ENCODE assay signal across 12 cellular contexts in genomic region chr12:68450947-68451260, GRCh38.
DNase-seq lines count a peak whose midpoint lies in the region; ATAC-seq, FAIRE-seq and TF ChIP-seq lines count a peak whose summit lies in the region.
"Had no signal": no experiment of that assay in that cellular context is flagged by ENCODE, and none has a peak within 500 bp of the region (broad histone marks: within the 10 kb centered on the region; RNA-seq: fewer than 3 reads in every experiment).

No MANE protein-coding gene starts in this region.

- peak overlapping the region in 1 of 3 donors; percentile 46 for H3K4me3 ChIP-seq in breast epithelium
- no peak overlapping the region for H3K4me3 ChIP-seq in mammary epithelial cell (replicated peaks in 1 of 3; ENCODE audit: insufficient read depth in 1 of 3, low read depth in 2 of 3, low read length in 3 of 3)
- H3K4me3 ChIP-seq in kidney (ENCODE audit: low read length in 2 of 2), result peak overlapping the region; percentile 45 to 47
- peak overlapping the region in 1 of 4 donors; percentile 9 for H3K4me3 ChIP-seq in transverse colon
- no peak overlapping the region for H3K4me3 ChIP-seq in HepG2 (replicated peaks in 1 of 3; ENCODE audit: insufficient read depth in 1 of 3, low read depth in 2 of 3, low read length in 3 of 3)

- no peak for TF ChIP-seq RAD21 in HepG2 (CRISPR knock-in tag; IDR thresholded peaks at IDR 0.05)

- dilution Hi-C loops in mammary epithelial cell (cut with HindIII; ENCODE audit: low sequenced_read_pairs), result no loop called here

- ATAC-seq in activated B cell treated with CpG ODN at 0.5 μM for 24 hours (ENCODE audit: low read depth), result peak; percentile 66
- no peak for ATAC-seq in HepG2

- BruUV-seq in mammary epithelial cell (replicated peaks; lab: Mats Ljungman, UMichigan) (no TSS peak), HepG2 (replicated peaks; lab: Mats Ljungman, UMichigan) (no TSS peak)

- POLR2A ChIA-PET in activated B cell treated with CpG ODN at 0.5 μM for 24 hours (lab: Charles Lee) (interaction anchor here (0.6 to 2.2 kb wide), 7 partner anchors 11 to 213 kb away, joined by 3 to 8 read pairs (median 3); partner anchors contain the start of gene RAP1B), HepG2 (lab: Yijun Ruan, JAX) (no interaction called here)

- in situ Hi-C loops in mammary epithelial cell (cut with MboI; ENCODE audit: low sequenced_read_pairs in 2 of 2) (no loop called here), transverse colon (cut with MboI; ENCODE audit: low pct_ligation_motif_present in 1 of 4, low pct_unique_long_range_greater_than_20kb in 1 of 4, low sequenced_read_pairs in 3 of 4) (loop anchor here in 1 of 4 donors (25.0 kb wide), 1 partner anchor 89 kb away; no protein-coding TSS in a partner anchor), HepG2 (cut with HindIII; ENCODE audit: extremely low pct_ligation_motif_present, low pct_unique_long_range_greater_than_20kb) (no loop called here)

- H3K36me3 ChIP-seq in breast epithelium, result no peaks in the 10 kb centered on the region
- H3K36me3 ChIP-seq in mammary epithelial cell (ENCODE audit: insufficient read depth, low read length), result no peaks in the 10 kb centered on the region
- no peaks in the 10 kb centered on the region for H3K36me3 ChIP-seq in kidney (ENCODE audit: control insufficient read depth in 1 of 2, insufficient read depth in 2 of 2, low read length in 2 of 2)
- H3K36me3 ChIP-seq in transverse colon, result no peaks in the 10 kb centered on the region
- no peaks in the 10 kb centered on the region for H3K36me3 ChIP-seq in HepG2 (replicated peaks in 1 of 2; ENCODE audit: control insufficient read depth in 1 of 2, insufficient read depth in 2 of 2, low read length in 2 of 2)
- H3K36me3 ChIP-seq: BE2C, esophagus muscularis mucosa had no signal

- H4K20me1 ChIP-seq in mammary epithelial cell (ENCODE audit: insufficient read depth, low read length) (no peaks in the 10 kb centered on the region), HepG2 (ENCODE audit: insufficient read depth, low read length) (no peaks in the 10 kb centered on the region)

- H3K4me1 Mint-ChIP-seq in activated B cell treated with CpG ODN at 0.5 μM for 24 hours, result peaks cover 93% of the 10 kb centered on the region

- WGBS in mammary epithelial cell (ENCODE audit: low coverage, missing lambda C conversion rate), result 97% methylated on average over 3 of the region's 3 CpGs
- WGBS in transverse colon (ENCODE audit: low coverage in 1 of 2), 2 donors, result 54 to 73% methylated on average over 3 of the region's 3 CpGs
- 51% methylated on average over 3 of the region's 3 CpGs for WGBS in HepG2 (ENCODE audit: low lambda C conversion rate)

- no peak overlapping the region for H2AFZ ChIP-seq in mammary epithelial cell (ENCODE audit: low read depth, low read length)
- no peak overlapping the region for H2AFZ ChIP-seq in HepG2 (ENCODE audit: low read length)

- DNase-seq in breast epithelium (ENCODE audit: low spot score in 2 of 2) (no peak), mammary epithelial cell (no peak), activated B cell treated with CpG ODN at 0.5 μM for 24 hours (no peak), kidney (no peak), transverse colon (no peak), ureter (ENCODE audit: low spot score) (no peak), HepG2 (ENCODE audit: low spot score) (no peak), iPS-NIHi11 (ENCODE audit: low spot score) (no peak)
- DNase-seq: BE2C, NCI-H1048 had no signal

- no peak for TF ChIP-seq CTCF in breast epithelium (IDR thresholded peaks at IDR 0.05)
- TF ChIP-seq CTCF in mammary epithelial cell (conservative IDR thresholded peaks at IDR 0.05 in 1 of 2, IDR thresholded peaks at IDR 0.05 in 1 of 2; ENCODE audit: extremely low read depth in 1 of 2, insufficient read depth in 1 of 2, low read depth in 1 of 2, low read length in 2 of 2), result no peak
- no peak for TF ChIP-seq CTCF in activated B cell treated with CpG ODN at 0.5 μM for 24 hours (IDR thresholded peaks at IDR 0.05)
- no peak for TF ChIP-seq CTCF in kidney (IDR thresholded peaks at IDR 0.05; ENCODE audit: borderline replicate concordance, extremely low read depth, insufficient read depth)
- TF ChIP-seq CTCF in transverse colon (IDR thresholded peaks at IDR 0.05), result no peak
- no peak for TF ChIP-seq CTCF in HepG2 (CRISPR knock-in tag; IDR thresholded peaks at IDR 0.05)

- peak overlapping the region; percentile 76 for H3K4me3 Mint-ChIP-seq in activated B cell treated with CpG ODN at 0.5 μM for 24 hours
- H3K4me3 Mint-ChIP-seq: mesothelial cell of epicardium had no signal

- H3K4me1 ChIP-seq in breast epithelium, result peaks cover 0 to 6% of the 10 kb centered on the region in 2 donors
- H3K4me1 ChIP-seq in mammary epithelial cell (ENCODE audit: insufficient read depth, low read length), result peaks cover 3% of the 10 kb centered on the region
- H3K4me1 ChIP-seq in kidney (ENCODE audit: control insufficient read depth in 1 of 2, insufficient read depth in 1 of 2, low read depth in 1 of 2, low read length in 2 of 2), result peaks cover 0 to 7% of the 10 kb centered on the region in 2 donors
- peaks cover 20 to 43% (median 24%) of the 10 kb centered on the region in 4 donors for H3K4me1 ChIP-seq in transverse colon
- H3K4me1 ChIP-seq in HepG2 (ENCODE audit: insufficient read depth, low read length), result peaks cover 9% of the 10 kb centered on the region; the same call in 1 of the 2 replicates
- H3K4me1 ChIP-seq: BE2C had no signal

- FAIRE-seq in kidney (lab: Jason Lieb, UNC), result no peak
- FAIRE-seq in HepG2 (lab: Jason Lieb, UNC), result no peak

- H3K4me2 ChIP-seq in mammary epithelial cell (ENCODE audit: insufficient read depth, low read depth, low read length) (no peak overlapping the region), HepG2 (ENCODE audit: low read depth, low read length) (no peak overlapping the region)

- no peaks in the 10 kb centered on the region for H3K27me3 Mint-ChIP-seq in activated B cell treated with CpG ODN at 0.5 μM for 24 hours

- no peaks in the 10 kb centered on the region for H3K36me3 Mint-ChIP-seq in activated B cell treated with CpG ODN at 0.5 μM for 24 hours (ENCODE audit: low read depth)

- CTCF ChIA-PET in mammary epithelial cell (lab: Charles Lee; ENCODE audit: low non-redundant PET) (interaction anchor here (0.6 kb wide), 1 partner anchor 337 kb away, joined by 3 read pairs; no protein-coding TSS in a partner anchor), activated B cell treated with CpG ODN at 0.5 μM for 24 hours (lab: Charles Lee) (no interaction called here), HepG2 (lab: Yijun Ruan, JAX; ENCODE audit: low intra/inter-chr PET ratio, low total read pairs) (no interaction called here)

- H3K27ac Mint-ChIP-seq in activated B cell treated with CpG ODN at 0.5 μM for 24 hours, result peak overlapping the region; percentile 85
- H3K27ac Mint-ChIP-seq: mesothelial cell of epicardium had no signal

- no peaks in the 10 kb centered on the region for H3K79me2 ChIP-seq in mammary epithelial cell (ENCODE audit: insufficient read depth, low read length)
- no peaks in the 10 kb centered on the region for H3K79me2 ChIP-seq in HepG2 (ENCODE audit: insufficient read depth, low read length)

- no peak for TF ChIP-seq EP300 in transverse colon (IDR thresholded peaks at IDR 0.05; ENCODE audit: low read depth)
- no peak for TF ChIP-seq EP300 in HepG2 (IDR thresholded peaks at IDR 0.05; ENCODE audit: low read depth in 2 of 2, low read length in 2 of 2)
- TF ChIP-seq EP300 in HepG2 (CRISPR knock-in tag; IDR thresholded peaks at IDR 0.05; ENCODE audit: borderline replicate concordance), result no peak

- intact Hi-C loops in breast epithelium (cut with DNase I; ENCODE audit: low total_unique reads), result no loop called here
- intact Hi-C loops in mammary epithelial cell (cut with micrococcal nuclease), result no loop called here
- intact Hi-C loops in activated B cell treated with CpG ODN at 0.5 μM for 24 hours (cut with micrococcal nuclease), result loop anchor here (1.0 to 10.0 kb wide), 7 partner anchors 32 to 354 kb away; partner anchors contain the start of genes MDM2, NUP107 and RAP1B
- intact Hi-C loops in kidney (cut with DNase I), result no loop called here
- intact Hi-C loops in transverse colon (cut with DNase I; ENCODE audit: low total_unique reads), result no loop called here
- intact Hi-C loops in HepG2 (cut with micrococcal nuclease; ENCODE audit: unreplicated experiment), result no loop called here

- TF ChIP-seq POLR2A in breast epithelium (IDR thresholded peaks at IDR 0.05) (no peak), transverse colon (IDR thresholded peaks at IDR 0.05) (no peak), HepG2 (IDR thresholded peaks at IDR 0.05; ENCODE audit: insufficient read depth in 1 of 2, low read depth in 2 of 2, low read length in 2 of 2) (no peak)

- H3K9me3 Mint-ChIP-seq in activated B cell treated with CpG ODN at 0.5 μM for 24 hours, result no peaks in the 10 kb centered on the region

- no peaks in the 10 kb centered on the region for H3K9me3 ChIP-seq in breast epithelium
- no peaks in the 10 kb centered on the region for H3K9me3 ChIP-seq in mammary epithelial cell (replicated peaks; ENCODE audit: insufficient read depth, low read length)
- H3K9me3 ChIP-seq in kidney (ENCODE audit: control insufficient read depth in 1 of 2, low read length in 2 of 2), result no peaks in the 10 kb centered on the region
- H3K9me3 ChIP-seq in transverse colon, result no peaks in the 10 kb centered on the region
- H3K9me3 ChIP-seq in HepG2 (ENCODE audit: low read length), result no peaks in the 10 kb centered on the region
- H3K9me3 ChIP-seq: BE2C, esophagus muscularis mucosa had no signal

- peak overlapping the region; percentile 33 to 68 for H3K27ac ChIP-seq in breast epithelium
- no peak overlapping the region for H3K27ac ChIP-seq in mammary epithelial cell (ENCODE audit: insufficient read depth, low read depth, low read length)
- H3K27ac ChIP-seq in kidney (ENCODE audit: low read depth in 2 of 2, low read length in 2 of 2), result peak overlapping the region; percentile 54 to 67
- H3K27ac ChIP-seq in transverse colon, result peak overlapping the region; percentile 60 to 79 (median 66)
- no peak overlapping the region for H3K27ac ChIP-seq in HepG2 (ENCODE audit: extremely low read length, insufficient read depth, low read length)

- no peaks in the 10 kb centered on the region for H3K27me3 ChIP-seq in breast epithelium
- H3K27me3 ChIP-seq in mammary epithelial cell (ENCODE audit: insufficient read depth, low read length), result no peaks in the 10 kb centered on the region
- H3K27me3 ChIP-seq in transverse colon, result no peaks in the 10 kb centered on the region
- H3K27me3 ChIP-seq in HepG2 (ENCODE audit: control insufficient read depth in 1 of 2, insufficient read depth in 2 of 2, low read length in 2 of 2), result no peaks in the 10 kb centered on the region; a peak in 1 of 5 replicates
- H3K27me3 ChIP-seq: BE2C, esophagus muscularis mucosa had no signal

- no peak overlapping the region for H3K9ac ChIP-seq in mammary epithelial cell (ENCODE audit: insufficient read depth, low read length)
- peak overlapping the region in 1 of 2 donors; percentile 20 for H3K9ac ChIP-seq in kidney (ENCODE audit: low read length in 2 of 2)
- H3K9ac ChIP-seq in HepG2 (ENCODE audit: insufficient read depth, low read depth, low read length), result no peak overlapping the region

TF ChIP-seq in HepG2, 621 proteins besides CTCF, POLR2A, EP300 and RAD21 (continues in another document):
- TF ChIP-seq ZC3H4 (CRISPR knock-in tag; IDR thresholded peaks at IDR 0.05; ENCODE audit: borderline replicate concordance) (no peak), ZNF10 (CRISPR knock-in tag; IDR thresholded peaks at IDR 0.05; ENCODE audit: borderline replicate concordance, low read depth) (no peak)

Comparison
In these comparisons a context has a peak if more than half of its experiments do, and no peak if none do; other contexts are left out.
1. H3K27ac ChIP-seq: peak in breast epithelium (2 of 2), kidney (2 of 2) and transverse colon (4 of 4); none in mammary epithelial cell (single experiment) and HepG2 (single experiment).
2. H3K4me3 ChIP-seq: peak in kidney (2 of 2); none in mammary epithelial cell (0 of 3) and HepG2 (0 of 3).